Comparison of ENCODE assay signal across 8 cellular contexts in genomic region chr19:7926021-7926726, GRCh38. TPM values are rescaled to one million over a fixed set of nuclear protein-coding genes. Genes with fewer than 3 reads are reported as not detected.
DNase-seq lines count a peak whose midpoint lies in the region; ATAC-seq and TF ChIP-seq lines count a peak whose summit lies in the region.

Gene CTXN1 (minus strand): TSS chr19:7926135. CDS start chr19:7925538, 597 bp downstream.

- no peak for TF ChIP-seq CTCF in Panc1 (IDR thresholded peaks at IDR 0.05)
- TF ChIP-seq CTCF in fibroblast of the aortic adventitia (IDR thresholded peaks at IDR 0.05; ENCODE audit: insufficient read depth, low read length) = no peak
- TF ChIP-seq CTCF in neural progenitor cell (IDR thresholded peaks at IDR 0.05) = no peak

- no peaks in the 10 kb centered on the region for H3K27me3 Mint-ChIP-seq in activated T-helper 2 cell treated with anti-CD3 and anti-CD28 coated beads, Interferon-gamma antibody, Interleukin-2, Interleukin-4, amounts not matched to agents 10 μg/mL and 5 μg/mL and 100 μg/mL, durations not matched to agents 14 hours and 24 hours and 36 hours (ENCODE audit: low read depth)
- H3K27me3 Mint-ChIP-seq in neural progenitor cell (ENCODE audit: insufficient read depth, low read depth) = peaks cover 13% of the 10 kb centered on the region

- H3K36me3 Mint-ChIP-seq in activated T-helper 2 cell treated with anti-CD3 and anti-CD28 coated beads, Interferon-gamma antibody, Interleukin-2, Interleukin-4, amounts not matched to agents 10 μg/mL and 5 μg/mL and 100 μg/mL, durations not matched to agents 14 hours and 24 hours and 36 hours (ENCODE audit: low read depth) = peaks cover 24% of the 10 kb centered on the region
- H3K36me3 Mint-ChIP-seq in neural progenitor cell = peaks cover 7% of the 10 kb centered on the region

- H3K4me3 Mint-ChIP-seq in activated T-helper 2 cell treated with anti-CD3 and anti-CD28 coated beads, Interferon-gamma antibody, Interleukin-2, Interleukin-4, amounts not matched to agents 10 μg/mL and 5 μg/mL and 100 μg/mL, durations not matched to agents 14 hours and 24 hours and 36 hours (ENCODE audit: low read depth) = peak within 1 kb of the TSS; percentile 77
- H3K4me3 Mint-ChIP-seq in neural progenitor cell = peak within 1 kb of the TSS; percentile 95

- peak; percentile 59 for ATAC-seq in Panc1

- peaks cover 27% of the 10 kb centered on the region for H3F3A ChIP-seq in GM23248 (ENCODE audit: insufficient read depth)
- peaks cover 45% of the 10 kb centered on the region for H3F3A ChIP-seq in neural progenitor cell (ENCODE audit: low read depth)

- H3K27me3 ChIP-seq in GM23248 (replicated peaks; ENCODE audit: insufficient read depth) = no peaks in the 10 kb centered on the region
- no peaks in the 10 kb centered on the region for H3K27me3 ChIP-seq in Panc1 (ENCODE audit: control insufficient read depth, insufficient read depth, low read length)
- no peaks in the 10 kb centered on the region for H3K27me3 ChIP-seq in neural progenitor cell
- no peaks in the 10 kb centered on the region for H3K27me3 ChIP-seq in subcutaneous abdominal adipose tissue (ENCODE audit: control insufficient read depth in 5 of 5, insufficient read depth in 4 of 5, low read length in 5 of 5)

- peak; percentile 84 for DNase-seq in 8988T
- peak; percentile 75 for DNase-seq in GM23248
- DNase-seq in Panc1 (ENCODE audit: low read depth, low spot score) = no peak
- peak; percentile 70 for DNase-seq in activated T-helper 2 cell treated with anti-CD3 and anti-CD28 coated beads, Interferon-gamma antibody, Interleukin-2, Interleukin-4, amounts not matched to agents 10 μg/mL and 5 μg/mL and 100 μg/mL, durations not matched to agents 14 hours and 24 hours and 36 hours (ENCODE audit: low spot score)
- DNase-seq in fibroblast of the aortic adventitia (ENCODE audit: low read depth) = peak; percentile 31
- DNase-seq in neural progenitor cell (ENCODE audit: low spot score) = peak; percentile 91
- DNase-seq in middle frontal gyrus (ENCODE audit: extremely low spot score, low spot score) = no peak

- H3K4me1 Mint-ChIP-seq in activated T-helper 2 cell treated with anti-CD3 and anti-CD28 coated beads, Interferon-gamma antibody, Interleukin-2, Interleukin-4, amounts not matched to agents 10 μg/mL and 5 μg/mL and 100 μg/mL, durations not matched to agents 14 hours and 24 hours and 36 hours (ENCODE audit: low read depth) = peaks cover 12% of the 10 kb centered on the region
- H3K4me1 Mint-ChIP-seq in neural progenitor cell = peaks cover 34% of the 10 kb centered on the region

- peak within 1 kb of the TSS; percentile 68 for H3K4me3 ChIP-seq in GM23248
- H3K4me3 ChIP-seq in Panc1 (ENCODE audit: low read depth in 2 of 2, low read length in 2 of 2) = peak within 1 kb of the TSS; percentile 46 to 53
- H3K4me3 ChIP-seq in fibroblast of the aortic adventitia (ENCODE audit: low read depth, low read length) = peak within 1 kb of the TSS; percentile 56
- H3K4me3 ChIP-seq in neural progenitor cell = peak within 1 kb of the TSS; percentile 60
- H3K4me3 ChIP-seq in subcutaneous abdominal adipose tissue (ENCODE audit: low read depth in 1 of 5, low read length in 5 of 5) = peak within 1 kb of the TSS in 4 of 5 donors; percentile 44 to 59 (median 50)

- CTCF ChIA-PET in Panc1 (lab: Charles Lee) = no interaction called here

- BruUV-seq in Panc1 (replicated peaks; lab: Mats Ljungman, UMichigan) = no TSS peak

- in situ Hi-C loops in GM23248 (cut with MboI) = no loop called here
- in situ Hi-C loops in Panc1 (cut with HindIII; ENCODE audit: low pct_unique_long_range_greater_than_20kb, low sequenced_read_pairs) = no loop called here

- H3K9me3 ChIP-seq in GM23248 (ENCODE audit: low read depth) = no peaks in the 10 kb centered on the region
- H3K9me3 ChIP-seq in Panc1 (ENCODE audit: control insufficient read depth, insufficient read depth, low read depth, low read length) = no peaks in the 10 kb centered on the region
- no peaks in the 10 kb centered on the region for H3K9me3 ChIP-seq in neural progenitor cell (ENCODE audit: low read depth)
- no peaks in the 10 kb centered on the region for H3K9me3 ChIP-seq in subcutaneous abdominal adipose tissue (ENCODE audit: control insufficient read depth in 5 of 5, low read length in 5 of 5)

- H2AFZ ChIP-seq in GM23248 (peak within 1 kb of the TSS; percentile 35), neural progenitor cell (replicated peaks) (no peak within 1 kb of the TSS)

- H3K4me1 ChIP-seq in GM23248 (ENCODE audit: insufficient read depth) = peaks cover 34% of the 10 kb centered on the region
- H3K4me1 ChIP-seq in Panc1 (ENCODE audit: control insufficient read depth, insufficient read depth, low read length) = peaks cover 60% of the 10 kb centered on the region
- peaks cover 4% of the 10 kb centered on the region for H3K4me1 ChIP-seq in neural progenitor cell
- peaks cover 11 to 57% (median 43%) of the 10 kb centered on the region in 5 donors for H3K4me1 ChIP-seq in subcutaneous abdominal adipose tissue (ENCODE audit: control insufficient read depth in 5 of 5, insufficient read depth in 5 of 5, low read length in 5 of 5)

- H3K79me2 ChIP-seq in GM23248 (ENCODE audit: insufficient read depth) (peaks cover 16% of the 10 kb centered on the region), neural progenitor cell (ENCODE audit: low read depth) (peaks cover 8% of the 10 kb centered on the region)

- H3K27ac ChIP-seq in GM23248 (no peak within 1 kb of the TSS), Panc1 (ENCODE audit: low read length) (peak within 1 kb of the TSS; percentile 82), neural progenitor cell (no peak within 1 kb of the TSS), subcutaneous abdominal adipose tissue (ENCODE audit: low read depth, low read length) (no peak within 1 kb of the TSS)

- H3K9me3 Mint-ChIP-seq in activated T-helper 2 cell treated with anti-CD3 and anti-CD28 coated beads, Interferon-gamma antibody, Interleukin-2, Interleukin-4, amounts not matched to agents 10 μg/mL and 5 μg/mL and 100 μg/mL, durations not matched to agents 14 hours and 24 hours and 36 hours = no peaks in the 10 kb centered on the region
- H3K9me3 Mint-ChIP-seq in neural progenitor cell = no peaks in the 10 kb centered on the region

- H4K20me1 ChIP-seq in GM23248 (ENCODE audit: insufficient read depth) (no peaks in the 10 kb centered on the region), neural progenitor cell (ENCODE audit: low read depth) (peaks cover 61% of the 10 kb centered on the region)

- no peaks in the 10 kb centered on the region for H3K9me2 ChIP-seq in GM23248 (ENCODE audit: insufficient read depth)

- peak within 1 kb of the TSS; percentile 65 for H3K9ac ChIP-seq in GM23248
- H3K9ac ChIP-seq in neural progenitor cell = no peak within 1 kb of the TSS
- peak within 1 kb of the TSS in 1 of 5 donors; percentile 59 for H3K9ac ChIP-seq in subcutaneous abdominal adipose tissue (ENCODE audit: low read length in 5 of 5)

- POLR2A ChIA-PET in Panc1 (lab: Charles Lee) = no interaction called here

- intact Hi-C loops in Panc1 (cut with micrococcal nuclease; ENCODE audit: unreplicated experiment) = no loop called here
- intact Hi-C loops in activated T-helper 2 cell treated with anti-CD3 and anti-CD28 coated beads, Interferon-gamma antibody, Interleukin-2, Interleukin-4, amounts not matched to agents 10 μg/mL and 5 μg/mL and 100 μg/mL, durations not matched to agents 14 hours and 24 hours and 36 hours (cut with micrococcal nuclease) = no loop called here

- 7 to 15% methylated on average over 12 to 50 of the region's 65 CpGs for WGBS in GM23248 (ENCODE audit: low coverage in 1 of 2, low lambda C conversion rate in 2 of 2, missing lambda C conversion rate in 2 of 2), 2 experiments

- peak within 1 kb of the TSS; percentile 89 for H3K4me2 ChIP-seq in GM23248 (ENCODE audit: unreplicated experiment)
- H3K4me2 ChIP-seq in neural progenitor cell = peak within 1 kb of the TSS; percentile 84

- H3K36me3 ChIP-seq in GM23248 (ENCODE audit: low read depth) (peaks cover 7% of the 10 kb centered on the region; the same call in 1 of the 2 replicates), Panc1 (ENCODE audit: control insufficient read depth, insufficient read depth, low read length) (no peaks in the 10 kb centered on the region), neural progenitor cell (no peaks in the 10 kb centered on the region), subcutaneous abdominal adipose tissue (ENCODE audit: control insufficient read depth in 5 of 5, insufficient read depth in 5 of 5, low read length in 5 of 5) (peaks cover 0 to 28% (median 23%) of the 10 kb centered on the region in 5 donors)

- peak within 1 kb of the TSS; percentile 70 for H3K27ac Mint-ChIP-seq in activated T-helper 2 cell treated with anti-CD3 and anti-CD28 coated beads, Interferon-gamma antibody, Interleukin-2, Interleukin-4, amounts not matched to agents 10 μg/mL and 5 μg/mL and 100 μg/mL, durations not matched to agents 14 hours and 24 hours and 36 hours
- peak within 1 kb of the TSS; percentile 97 for H3K27ac Mint-ChIP-seq in neural progenitor cell

RNA-seq across cellular contexts. Expression of gene CTXN1, which starts in this region (rescaled TPM):
- 3.5 and 9.0 TPM in 2 replicates for total RNA-seq in GM23248 (2014; rRNA removed; shearing (Covaris generic))
- 3.3 and 3.4 TPM in 2 replicates for polyA plus RNA-seq in GM23248 (2016; fragmentation: Nextera tagmentation; extraction: Ambion mirVana)
- total RNA-seq in Panc1 (2021; ENCODE audit: unreplicated experiment) (89.4 TPM), fibroblast of the aortic adventitia (ENCODE audit: low replicate concordance) (2.8 and 4.1 TPM in 2 replicates), neural progenitor cell (ENCODE audit: low replicate concordance) (3.7 and 34.3 TPM in 2 replicates)
- 269 TPM for polyA plus RNA-seq in Panc1 (2012; ENCODE audit: insufficient read length)
- 0.50 and 0.53 TPM in 2 replicates for total RNA-seq in activated T-helper 2 cell treated with anti-CD3 and anti-CD28 coated beads, Interferon-gamma antibody, Interleukin-2, Interleukin-4, amounts not matched to agents 10 μg/mL and 5 μg/mL and 100 μg/mL, durations not matched to agents 14 hours and 24 hours and 36 hours

Comparison
In these comparisons a context has a peak if more than half of its experiments do, and no peak if none do; other contexts are left out.
1. Peak in DNase-seq in activated T-helper 2 cell treated with anti-CD3 and anti-CD28 coated beads, Interferon-gamma antibody, Interleukin-2, Interleukin-4, amounts not matched to agents 10 μg/mL and 5 μg/mL and 100 μg/mL, durations not matched to agents 14 hours and 24 hours and 36 hours; RNA of the gene not detected or under 1 TPM.
2. DNase-seq: peak in 8988T (single experiment), GM23248 (single experiment), fibroblast of the aortic adventitia (single experiment) and neural progenitor cell (single experiment); none in Panc1 (single experiment) and middle frontal gyrus (single experiment).
3. Peak in every context shown above with its lines, with median percentiles within 50 percentile points of each other: H3K4me3 ChIP-seq.